8 cellular contexts compared by ENCODE assay signal in the genomic region with DNA sequence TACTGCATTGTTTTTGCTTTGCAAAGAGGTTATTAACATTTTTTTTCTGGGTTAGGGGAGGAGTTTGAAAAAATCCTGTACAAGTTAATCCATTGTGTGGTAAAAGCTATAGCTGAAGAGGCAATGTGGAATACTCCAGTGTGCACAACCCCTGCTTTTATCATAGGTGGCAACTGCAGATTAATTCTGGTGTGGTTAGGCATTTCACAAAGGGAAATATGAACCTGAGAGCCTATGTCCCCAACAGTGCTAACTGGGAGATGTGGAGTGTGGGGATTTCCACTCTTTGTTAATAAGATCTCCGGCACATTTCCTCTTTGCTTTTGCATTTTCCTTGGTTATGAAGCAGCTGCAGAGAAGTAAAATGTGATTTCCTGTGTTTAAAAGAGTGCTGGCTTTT. TPM values are rescaled to one million over a fixed set of nuclear protein-coding genes. Genes with fewer than 3 reads are reported as not detected.
A peak's percentile ranks its signal among the peaks of the same experiment; 100 is the strongest.
DNase-seq lines count a peak whose midpoint lies in the region; ATAC-seq and TF ChIP-seq lines count a peak whose summit lies in the region.

No MANE protein-coding gene starts in this region.

- H3K9me3 Mint-ChIP-seq in chondrocyte (ENCODE audit: low read depth) (no peaks in the 10 kb centered on the region), neural crest cell (no peaks in the 10 kb centered on the region)
- H3K9me3 Mint-ChIP-seq in stimulated activated naive B cell treated with anti-CD40 and anti-IgM and Interleukin-4, amounts not matched to agents 10 μg/mL and 1 μg/mL and 100 μg/mL, for 72 hours: no peaks in the 10 kb centered on the region

- H3K4me3 Mint-ChIP-seq in chondrocyte (ENCODE audit: unreplicated experiment) (no peak overlapping the region), neural crest cell (no peak overlapping the region)
- no peak overlapping the region for H3K4me3 Mint-ChIP-seq in stimulated activated naive B cell treated with anti-CD40 and anti-IgM and Interleukin-4, amounts not matched to agents 10 μg/mL and 1 μg/mL and 100 μg/mL, for 72 hours

- no peak overlapping the region for H3K4me3 ChIP-seq in NB4 (ENCODE audit: low read depth, low read length)
- no peak overlapping the region for H3K4me3 ChIP-seq in gastroesophageal sphincter

- H3K4me1 ChIP-seq in gastroesophageal sphincter: peaks cover 0 to 20% (median 0%) of the 10 kb centered on the region in 3 donors

- H3K27me3 ChIP-seq in gastroesophageal sphincter: no peaks in the 10 kb centered on the region

- no peak for TF ChIP-seq EP300 in gastroesophageal sphincter (IDR thresholded peaks at IDR 0.05)

- H3K36me3 ChIP-seq in gastroesophageal sphincter: peaks cover 4 to 9% of the 10 kb centered on the region in 2 donors

- H3K36me3 Mint-ChIP-seq in chondrocyte (ENCODE audit: low read depth): peaks cover 13% of the 10 kb centered on the region
- peaks cover 15% of the 10 kb centered on the region for H3K36me3 Mint-ChIP-seq in neural crest cell (ENCODE audit: low read depth)
- peaks cover 19 to 24% of the 10 kb centered on the region in 2 donors for H3K36me3 Mint-ChIP-seq in stimulated activated naive B cell treated with anti-CD40 and anti-IgM and Interleukin-4, amounts not matched to agents 10 μg/mL and 1 μg/mL and 100 μg/mL, for 72 hours

- H3K4me1 Mint-ChIP-seq in chondrocyte (ENCODE audit: low read depth) (peaks cover 33% of the 10 kb centered on the region), neural crest cell (no peaks in the 10 kb centered on the region)
- peaks cover 10 to 14% of the 10 kb centered on the region in 2 donors for H3K4me1 Mint-ChIP-seq in stimulated activated naive B cell treated with anti-CD40 and anti-IgM and Interleukin-4, amounts not matched to agents 10 μg/mL and 1 μg/mL and 100 μg/mL, for 72 hours

- no peak for TF ChIP-seq CTCF in NB4 (IDR thresholded peaks at IDR 0.05; ENCODE audit: low read depth, low read length)
- no peak for TF ChIP-seq CTCF in chondrocyte (IDR thresholded peaks at IDR 0.05)
- TF ChIP-seq CTCF in neural crest cell (conservative IDR thresholded peaks at IDR 0.05): no peak
- no peak for TF ChIP-seq CTCF in gastroesophageal sphincter (IDR thresholded peaks at IDR 0.05)

- H3K27ac ChIP-seq in gastroesophageal sphincter: no peak overlapping the region

- no peaks in the 10 kb centered on the region for H3K9me3 ChIP-seq in gastroesophageal sphincter

- 0 to 8% methylated on average over 1 of the region's 1 CpG for WGBS in gastroesophageal sphincter (ENCODE audit: low coverage in 1 of 2), 2 donors

- H3K27ac Mint-ChIP-seq in chondrocyte (ENCODE audit: unreplicated experiment) (peak overlapping the region; percentile 55), neural crest cell (ENCODE audit: unreplicated experiment) (peak overlapping the region; percentile 51)
- no peak overlapping the region for H3K27ac Mint-ChIP-seq in stimulated activated naive B cell treated with anti-CD40 and anti-IgM and Interleukin-4, amounts not matched to agents 10 μg/mL and 1 μg/mL and 100 μg/mL, for 72 hours

- ATAC-seq in GM18502 (IDR thresholded peaks at IDR 0.05; ENCODE audit: poor library complexity, unreplicated experiment) (peak; percentile 58), gastroesophageal sphincter (no peak)
- ATAC-seq in stimulated activated naive B cell treated with anti-CD40 and anti-IgM and Interleukin-4, amounts not matched to agents 10 μg/mL and 1 μg/mL and 100 μg/mL, for 72 hours (replicated peaks): no peak

- TF ChIP-seq POLR2A in NB4 (IDR thresholded peaks at IDR 0.05; ENCODE audit: extremely low read depth, insufficient read length): no peak
- no peak for TF ChIP-seq POLR2A in gastroesophageal sphincter (IDR thresholded peaks at IDR 0.05)

- DNase-seq in NB4 (ENCODE audit: low read depth): peak; percentile 21
- no peak for DNase-seq in chondrocyte (ENCODE audit: low spot score)
- DNase-seq in neural crest cell (ENCODE audit: low read depth, low spot score): no peak
- DNase-seq in stimulated activated naive B cell treated with anti-CD40 and anti-IgM and Interleukin-4, amounts not matched to agents 10 μg/mL and 1 μg/mL and 100 μg/mL, for 72 hours: no peak
- no peak for DNase-seq in NCI-H524 treated with DMSO at 0.1 percent for 48 hours (lab: John Stamatoyannopoulos, UW)
- no peak for DNase-seq in stimulated activated naive CD4-positive, alpha-beta T cell (lab: John Stamatoyannopoulos, UW)

- no peaks in the 10 kb centered on the region for H3K27me3 Mint-ChIP-seq in chondrocyte (ENCODE audit: low read depth)
- no peaks in the 10 kb centered on the region for H3K27me3 Mint-ChIP-seq in neural crest cell (ENCODE audit: low read depth)
- H3K27me3 Mint-ChIP-seq in stimulated activated naive B cell treated with anti-CD40 and anti-IgM and Interleukin-4, amounts not matched to agents 10 μg/mL and 1 μg/mL and 100 μg/mL, for 72 hours: no peaks in the 10 kb centered on the region

RNA-seq across cellular contexts. Expression of a gene that starts 33.6 kb away (rescaled TPM):
- 27.0 to 42.3 TPM (median 31.1 TPM) in 3 replicates for total RNA-seq in chondrocyte
- total RNA-seq in neural crest cell: 43.1 and 46.6 TPM in 2 replicates
- total RNA-seq in gastroesophageal sphincter: 10 to 100 TPM; 15.9 to 25.0 (median 17.5) TPM

RNA-seq across cellular contexts. Expression of a gene that starts 34.2 kb away (rescaled TPM):
- 30.5 to 44.2 TPM (median 37.4 TPM) in 3 replicates for total RNA-seq in chondrocyte
- 55.4 TPM in 2 replicates for total RNA-seq in neural crest cell
- 10 to 100 TPM; 29.3 to 44.9 (median 32.4) TPM for total RNA-seq in gastroesophageal sphincter
